ENCODE assay signal across 8 cellular contexts in the genomic region with DNA sequence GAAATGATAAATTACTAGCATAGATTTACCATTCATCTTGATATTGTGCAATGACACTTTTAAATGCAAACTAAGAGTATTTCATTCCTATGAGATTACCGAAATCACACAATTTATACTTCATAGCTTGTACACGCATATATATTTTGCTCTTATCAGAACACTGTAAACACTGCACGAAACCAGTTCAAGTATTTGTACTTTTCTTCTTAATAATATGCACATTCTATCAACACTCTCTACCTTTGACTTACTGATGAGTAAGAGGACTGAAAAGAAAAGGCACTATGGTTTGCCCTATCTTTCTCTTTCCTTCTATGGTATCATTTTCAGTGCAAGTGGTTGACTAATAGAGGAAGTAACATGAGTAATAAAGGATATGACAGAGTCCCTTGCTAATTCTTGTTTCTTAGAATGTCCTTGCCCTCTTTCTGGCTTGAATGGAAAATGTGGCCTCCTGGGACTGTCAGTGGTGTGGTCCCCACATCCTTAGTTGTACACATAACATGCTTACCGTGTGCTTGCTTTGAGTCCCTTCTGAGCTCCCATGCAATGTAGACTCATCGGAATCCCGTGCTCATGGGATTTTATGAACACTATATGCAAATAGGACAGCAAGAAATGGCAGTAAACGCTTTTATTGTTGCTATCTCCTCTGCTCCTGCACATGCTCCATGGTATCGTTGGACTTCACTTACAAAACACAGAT.
DNase-seq lines count a peak whose midpoint lies in the region; ATAC-seq and TF ChIP-seq lines count a peak whose summit lies in the region.

No MANE protein-coding gene starts in this region.

- peak overlapping the region; percentile 92 for H3K27ac Mint-ChIP-seq in activated CD8-positive, alpha-beta T cell treated with anti-CD3 and anti-CD28 coated beads, Interleukin-2, amount 10 ng/mL, durations not matched to agents 7 days and 5 days

- H3K9me3 ChIP-seq in hepatocyte (ENCODE audit: low read depth): no peaks in the 10 kb centered on the region
- no peaks in the 10 kb centered on the region for H3K9me3 ChIP-seq in upper lobe of right lung

- no peaks in the 10 kb centered on the region for H3K27me3 Mint-ChIP-seq in activated CD8-positive, alpha-beta T cell treated with anti-CD3 and anti-CD28 coated beads, Interleukin-2, amount 10 ng/mL, durations not matched to agents 7 days and 5 days (ENCODE audit: low read depth)

- H3K27me3 ChIP-seq in hepatocyte: no peaks in the 10 kb centered on the region
- no peaks in the 10 kb centered on the region for H3K27me3 ChIP-seq in upper lobe of right lung

- DNase-seq in ELR (ENCODE audit: low read depth): peak; percentile 93
- peak; percentile 74 for DNase-seq in activated CD8-positive, alpha-beta T cell treated with anti-CD3 and anti-CD28 coated beads, Interleukin-2, amount 10 ng/mL, durations not matched to agents 7 days and 5 days
- no peak for DNase-seq in hepatocyte (ENCODE audit: low spot score)
- DNase-seq in upper lobe of right lung: no peak
- no peak for DNase-seq in DMS79 (lab: John Stamatoyannopoulos, UW)
- no peak for DNase-seq in HEK293T (ENCODE audit: extremely low spot score)

- H3K4me1 Mint-ChIP-seq in activated CD8-positive, alpha-beta T cell treated with anti-CD3 and anti-CD28 coated beads, Interleukin-2, amount 10 ng/mL, durations not matched to agents 7 days and 5 days (ENCODE audit: low read depth): peaks cover 67% of the 10 kb centered on the region

- H2AFZ ChIP-seq in hepatocyte: no peak overlapping the region

- no peak overlapping the region for H3K4me3 Mint-ChIP-seq in activated CD8-positive, alpha-beta T cell treated with anti-CD3 and anti-CD28 coated beads, Interleukin-2, amount 10 ng/mL, durations not matched to agents 7 days and 5 days

- WGBS in hepatocyte (ENCODE audit: low lambda C conversion rate, missing lambda C conversion rate): 82% methylated on average over 8 of the region's 8 CpGs

- peaks cover 3% of the 10 kb centered on the region for H3K9me3 Mint-ChIP-seq in activated CD8-positive, alpha-beta T cell treated with anti-CD3 and anti-CD28 coated beads, Interleukin-2, amount 10 ng/mL, durations not matched to agents 7 days and 5 days (ENCODE audit: insufficient read depth)

- H3K79me2 ChIP-seq in hepatocyte: no peaks in the 10 kb centered on the region

- H3K4me1 ChIP-seq in hepatocyte (ENCODE audit: insufficient read depth) (no peaks in the 10 kb centered on the region), upper lobe of right lung (peaks cover 6% of the 10 kb centered on the region)

- POLR2A ChIA-PET in activated CD8-positive, alpha-beta T cell treated with anti-CD3 and anti-CD28 coated beads, Interleukin-2, amount 10 ng/mL, durations not matched to agents 7 days and 5 days (lab: Charles Lee): interaction anchor here (0.8 kb wide), 1 partner anchor 366 kb away, joined by 3 read pairs; no protein-coding TSS in a partner anchor
- POLR2A ChIA-PET in HEK293T (lab: Yijun Ruan, JAX): no interaction called here

- intact Hi-C loops in upper lobe of right lung (cut with DNase I): no loop called here

- H4K20me1 ChIP-seq in hepatocyte (ENCODE audit: insufficient read depth, poor library complexity, severe bottlenecking): no peaks in the 10 kb centered on the region

- CTCF ChIA-PET in activated CD8-positive, alpha-beta T cell treated with anti-CD3 and anti-CD28 coated beads, Interleukin-2, amount 10 ng/mL, durations not matched to agents 7 days and 5 days (lab: Charles Lee): interaction anchor here (0.7 to 1.8 kb wide), 3 partner anchors 9 to 59 kb away, joined by 3 to 6 read pairs (median 3); no protein-coding TSS in a partner anchor
- CTCF ChIA-PET in HEK293T (lab: Yijun Ruan, JAX): interaction anchor here (0.6 kb wide), 1 partner anchor 81 kb away, joined by 9 read pairs; no protein-coding TSS in a partner anchor

- H3K36me3 Mint-ChIP-seq in activated CD8-positive, alpha-beta T cell treated with anti-CD3 and anti-CD28 coated beads, Interleukin-2, amount 10 ng/mL, durations not matched to agents 7 days and 5 days (ENCODE audit: low read depth): peaks cover 33% of the 10 kb centered on the region

- H3K4me3 ChIP-seq in hepatocyte (no peak overlapping the region), upper lobe of right lung (no peak overlapping the region)

- ATAC-seq in GM21367 (IDR thresholded peaks at IDR 0.05; ENCODE audit: unreplicated experiment) (peak; percentile 72), HG03571 (IDR thresholded peaks at IDR 0.05; ENCODE audit: unreplicated experiment) (peak; percentile 73), upper lobe of right lung (peak; percentile 71)
- ATAC-seq in activated CD8-positive, alpha-beta T cell treated with anti-CD3 and anti-CD28 coated beads, Interleukin-2, amount 10 ng/mL, durations not matched to agents 7 days and 5 days: peak; percentile 87

- H3K9me2 ChIP-seq in hepatocyte (replicated peaks; ENCODE audit: insufficient read depth): no peaks in the 10 kb centered on the region

- H3K27ac ChIP-seq in hepatocyte: peak overlapping the region; percentile 82
- H3K27ac ChIP-seq in upper lobe of right lung: no peak overlapping the region

- H3K36me3 ChIP-seq in hepatocyte (replicated peaks; ENCODE audit: insufficient read depth, low read depth): no peaks in the 10 kb centered on the region
- H3K36me3 ChIP-seq in upper lobe of right lung: no peaks in the 10 kb centered on the region

- H3K4me2 ChIP-seq in hepatocyte: no peak overlapping the region

- TF ChIP-seq CTCF in hepatocyte (IDR thresholded peaks at IDR 0.05; ENCODE audit: poor library complexity) (no peak), upper lobe of right lung (IDR thresholded peaks at IDR 0.05) (no peak)

TF ChIP-seq in HEK293T, 16 proteins besides CTCF, POLR2A, EP300 and RAD21:
- TF ChIP-seq CTBP1 (IDR thresholded peaks at IDR 0.05; ENCODE audit: borderline replicate concordance) (no peak), NFRKB (IDR thresholded peaks at IDR 0.05) (no peak), SUZ12 (IDR thresholded peaks at IDR 0.05) (no peak)

Comparison
In these comparisons a context has a peak if more than half of its experiments do, and no peak if none do; other contexts are left out.
1. DNase-seq: peak in ELR (single experiment) and activated CD8-positive, alpha-beta T cell treated with anti-CD3 and anti-CD28 coated beads, Interleukin-2, amount 10 ng/mL, durations not matched to agents 7 days and 5 days (single experiment); none in hepatocyte (single experiment), upper lobe of right lung (single experiment), DMS79 (single experiment) and HEK293T (single experiment).
2. Peak in every context shown above with its lines, with median percentiles within 50 percentile points of each other: ATAC-seq.